In the genomic region with DNA sequence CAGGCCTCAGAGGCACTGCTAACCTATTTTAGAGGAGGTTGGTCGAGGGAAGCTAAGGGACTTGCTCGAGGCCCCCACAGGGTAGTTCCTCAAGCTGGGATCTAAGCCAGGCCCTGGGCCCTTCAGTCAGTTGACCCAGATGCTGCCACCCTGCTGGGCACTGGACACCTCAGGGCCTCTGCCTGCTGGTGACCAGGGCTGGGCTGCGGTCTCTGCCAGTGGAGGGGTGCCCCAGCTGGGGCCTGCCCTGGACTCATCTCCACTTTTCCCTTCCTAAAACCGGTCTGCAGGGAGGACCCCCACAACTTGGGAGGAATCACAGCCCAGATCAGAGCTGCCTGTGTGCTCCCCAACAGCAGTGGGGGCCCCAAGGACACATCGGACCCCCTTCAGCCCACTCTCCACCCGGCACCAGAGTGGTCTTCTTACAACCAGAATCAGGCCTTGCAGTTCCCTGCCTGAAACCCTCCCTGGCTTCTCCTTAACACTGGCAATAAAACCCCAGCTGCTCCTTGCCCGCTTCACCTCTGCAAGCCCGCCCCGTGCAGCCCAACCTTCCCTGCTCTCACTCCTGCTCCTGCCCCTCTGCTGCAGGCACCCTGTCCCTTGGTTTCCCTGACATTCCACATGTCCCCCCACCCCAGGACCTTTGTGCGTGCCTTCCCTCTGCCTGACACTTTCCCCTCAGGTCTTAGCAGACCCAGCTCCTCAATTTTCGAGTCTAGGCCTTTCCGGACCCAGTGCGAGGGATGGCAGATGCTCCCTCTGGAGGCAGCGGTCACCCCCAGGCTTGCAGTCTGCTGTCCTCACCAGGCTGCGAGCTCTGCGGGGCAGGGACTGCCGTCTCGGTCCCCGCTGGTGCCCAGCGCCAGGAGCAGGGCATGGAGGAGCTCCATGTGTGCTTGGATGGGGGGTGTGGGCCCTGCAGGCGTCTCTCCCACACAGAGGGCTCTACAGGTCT, we compare ENCODE assay signal across 9 cellular contexts. TPM values are rescaled to one million over a fixed set of nuclear protein-coding genes. Genes with fewer than 3 reads are reported as not detected.
DNase-seq lines count a peak whose midpoint lies in the region; ATAC-seq, FAIRE-seq and TF ChIP-seq lines count a peak whose summit lies in the region.
"Not testable (repeated sequence)": the region's sequence is repeated elsewhere in the genome, so short reads cannot be mapped to it uniquely, and the experiment has no call there.
"Had no signal": no experiment of that assay in that cellular context is flagged by ENCODE, and none has a peak within 500 bp of the region (broad histone marks: within the 10 kb centered on the region; RNA-seq: fewer than 3 reads in every experiment).

No MANE protein-coding gene starts in this region.

- H3K23me2 ChIP-seq in H1 (ENCODE audit: low read depth, low read length), result not testable (repeated sequence)

- H3K9me3 Mint-ChIP-seq in CD8-positive, alpha-beta T cell; activated naive CD4-positive, alpha-beta T cell treated with anti-CD3 and anti-CD28 coated beads, Interleukin-2, amount 50 U/mL, for 24 hours; naive thymus-derived CD4-positive, alpha-beta T cell; osteocyte (ENCODE audit: unreplicated experiment): not testable (repeated sequence)

- not testable (repeated sequence) for TF ChIP-seq RAD21 in H1 (IDR thresholded peaks at IDR 0.05 in 1 of 2, conservative IDR thresholded peaks at IDR 0.05 in 1 of 2; ENCODE audit: low read depth in 2 of 2, low read length in 2 of 2)

- H3K4me3 ChIP-seq in CD8-positive, alpha-beta T cell (ENCODE audit: low read depth, low read length); HEK293 (ENCODE audit: low read depth, low read length); H1 (ENCODE audit: extremely low read depth in 1 of 4, insufficient read depth in 2 of 4, low read depth in 3 of 4, low read length in 4 of 4); naive thymus-derived CD4-positive, alpha-beta T cell (ENCODE audit: low read length); transverse colon: not testable (repeated sequence)

- not testable (repeated sequence) for H3K23ac ChIP-seq in H1 (ENCODE audit: insufficient read length)

- H2BK120ac ChIP-seq in H1 (replicated peaks; ENCODE audit: low read depth, low read length), result not testable (repeated sequence)

- 83% methylated on average over 21 of the region's 21 CpGs; no CpG with 5 or more reads in 1 of the 2 experiments for WGBS in H1 (ENCODE audit: extremely low coverage in 1 of 2, insufficient coverage in 1 of 2, insufficient read length in 1 of 2, insufficient replicate concordance in 2 of 2, low coverage in 1 of 2, low lambda C conversion rate in 2 of 2, missing lambda C conversion rate in 1 of 2), 2 experiments
- 57 to 100% methylated on average over 1 to 19 of the region's 21 CpGs for WGBS in transverse colon (ENCODE audit: low coverage in 1 of 2), 2 donors

- not testable (repeated sequence) for H3K27ac ChIP-seq in CD8-positive, alpha-beta T cell (ENCODE audit: low read depth, low read length); HEK293 (ENCODE audit: extremely low read depth, low read depth, low read length); H1 (ENCODE audit: low read depth, low read length); naive thymus-derived CD4-positive, alpha-beta T cell (ENCODE audit: low read depth, low read length)
- peak overlapping the region in 2 of 4 donors; percentile 29 to 54 for H3K27ac ChIP-seq in transverse colon

- not testable (repeated sequence) for H3K4me2 ChIP-seq in H1 (ENCODE audit: insufficient read depth in 1 of 2, low read depth in 2 of 2, low read length in 2 of 2)

- H2AK5ac ChIP-seq in H1 (ENCODE audit: low read depth, low read length), result not testable (repeated sequence)

- H3K79me1 ChIP-seq in H1 (ENCODE audit: low read depth, low read length), result not testable (repeated sequence)

- not testable (repeated sequence) for H3K9ac ChIP-seq in H1 (replicated peaks in 1 of 4; ENCODE audit: extremely low read depth in 1 of 4, low read depth in 3 of 4, low read length in 3 of 4)

- not testable (repeated sequence) for H2BK15ac ChIP-seq in H1 (ENCODE audit: low read length)

- H3K9me3 ChIP-seq in CD8-positive, alpha-beta T cell (ENCODE audit: low read length); HEK293 (ENCODE audit: control insufficient read depth, insufficient read depth, low read depth, low read length); H1 (ENCODE audit: insufficient read depth in 2 of 2, low read depth in 1 of 2, low read length in 1 of 2); naive thymus-derived CD4-positive, alpha-beta T cell (ENCODE audit: control insufficient read depth in 2 of 3, low read length in 3 of 3); transverse colon: not testable (repeated sequence)

- not testable (repeated sequence) for H2AFZ ChIP-seq in H1 (ENCODE audit: low read length)

- in situ Hi-C loops in transverse colon (cut with MboI; ENCODE audit: low pct_ligation_motif_present in 1 of 4, low pct_unique_long_range_greater_than_20kb in 1 of 4, low sequenced_read_pairs in 3 of 4), result not testable (repeated sequence)

- not testable (repeated sequence) for H3K18ac ChIP-seq in H1 (ENCODE audit: extremely low read depth, low read length)

- CTCF ChIA-PET in CD8-positive, alpha-beta T cell (lab: Charles Lee); HEK293 (lab: Yijun Ruan, JAX); naive thymus-derived CD4-positive, alpha-beta T cell (lab: Charles Lee): not testable (repeated sequence)
- CTCF ChIA-PET in H1 (lab: Charles Lee; ENCODE audit: partially characterized antibody), result interaction anchor here (1.2 kb wide), 1 partner anchor 35 kb away, joined by 4 read pairs; no protein-coding TSS in a partner anchor

- not testable (repeated sequence) for ATAC-seq in CD8-positive, alpha-beta T cell; naive thymus-derived CD4-positive, alpha-beta T cell

- not testable (repeated sequence) for TF ChIP-seq POLR2A in H1 (IDR thresholded peaks at IDR 0.05; ENCODE audit: control extremely low read depth in 1 of 2, low read depth in 2 of 2, low read length in 2 of 2); transverse colon (IDR thresholded peaks at IDR 0.05)

- not testable (repeated sequence) for H2BK12ac ChIP-seq in H1 (ENCODE audit: low read depth, low read length)

- peaks cover 41% of the 10 kb centered on the region for H3K4me1 ChIP-seq in CD8-positive, alpha-beta T cell (ENCODE audit: insufficient read depth, low read length)
- not testable (repeated sequence) for H3K4me1 ChIP-seq in HEK293 (ENCODE audit: control insufficient read depth, insufficient read depth, low read length); H1 (replicated peaks in 1 of 4; ENCODE audit: control insufficient read depth in 3 of 4, insufficient read depth in 4 of 4, low read length in 3 of 4)
- H3K4me1 ChIP-seq in naive thymus-derived CD4-positive, alpha-beta T cell (ENCODE audit: control insufficient read depth in 2 of 2, insufficient read depth in 2 of 2, low read length in 2 of 2), result peaks cover 0 to 28% of the 10 kb centered on the region in 2 donors
- peaks cover 0 to 29% (median 14%) of the 10 kb centered on the region in 4 donors for H3K4me1 ChIP-seq in transverse colon

- peak overlapping the region; percentile 37 for H3K27ac Mint-ChIP-seq in CD8-positive, alpha-beta T cell
- peak overlapping the region; percentile 88 for H3K27ac Mint-ChIP-seq in activated naive CD4-positive, alpha-beta T cell treated with anti-CD3 and anti-CD28 coated beads, Interleukin-2, amount 50 U/mL, for 24 hours
- H3K27ac Mint-ChIP-seq in naive thymus-derived CD4-positive, alpha-beta T cell, result peak overlapping the region in 5 of 9 donors; percentile 31 to 70 (median 59)
- not testable (repeated sequence) for H3K27ac Mint-ChIP-seq in osteocyte (ENCODE audit: unreplicated experiment)

- TF ChIP-seq CTCF in CD8-positive, alpha-beta T cell (IDR thresholded peaks at IDR 0.05); HEK293 (tag by site-specific recombination; IDR thresholded peaks at IDR 0.05); osteocyte (IDR thresholded peaks at IDR 0.05); transverse colon (IDR thresholded peaks at IDR 0.05): not testable (repeated sequence)
- peak in 1 of 3 experiments; percentile 11; a peak in 1 of 4 replicates for TF ChIP-seq CTCF in H1 (IDR thresholded peaks at IDR 0.05; ENCODE audit: control extremely low read depth in 1 of 3, insufficient read depth in 1 of 3, low read depth in 1 of 3, low read length in 3 of 3)

- POLR2A ChIA-PET in CD8-positive, alpha-beta T cell (lab: Charles Lee); HEK293 (lab: Yijun Ruan, JAX); H1 (lab: Charles Lee; ENCODE audit: partially characterized antibody); naive thymus-derived CD4-positive, alpha-beta T cell (lab: Charles Lee): not testable (repeated sequence)

- peak overlapping the region; percentile 68; the same call in 1 of the 2 replicates for H4K8ac ChIP-seq in H1 (ENCODE audit: extremely low read depth, insufficient read depth, low read length)

- not testable (repeated sequence) for H3K36me3 ChIP-seq in CD8-positive, alpha-beta T cell (ENCODE audit: insufficient read depth, low read length); HEK293 (ENCODE audit: control insufficient read depth in 2 of 2, insufficient read depth in 1 of 2, low read length in 2 of 2); H1 (ENCODE audit: control insufficient read depth in 2 of 4, insufficient read depth in 4 of 4, low read length in 3 of 4); naive thymus-derived CD4-positive, alpha-beta T cell (ENCODE audit: control insufficient read depth in 2 of 3, insufficient read depth in 3 of 3, low read length in 3 of 3); transverse colon

- H4K91ac ChIP-seq in H1 (replicated peaks; ENCODE audit: insufficient read length, low read length), result not testable (repeated sequence)

- TF ChIP-seq EP300 in H1 (IDR thresholded peaks at IDR 0.05; ENCODE audit: borderline replicate concordance in 1 of 2, low read depth in 2 of 2, low read length in 2 of 2); transverse colon (IDR thresholded peaks at IDR 0.05; ENCODE audit: low read depth): not testable (repeated sequence)

- not testable (repeated sequence) for H3K36me3 Mint-ChIP-seq in CD8-positive, alpha-beta T cell; activated naive CD4-positive, alpha-beta T cell treated with anti-CD3 and anti-CD28 coated beads, Interleukin-2, amount 50 U/mL, for 24 hours; naive thymus-derived CD4-positive, alpha-beta T cell; osteocyte (ENCODE audit: unreplicated experiment)

- H2BK20ac ChIP-seq in H1 (ENCODE audit: low read length), result not testable (repeated sequence)

- not testable (repeated sequence) for DNase-seq in CD8-positive, alpha-beta T cell; naive thymus-derived CD4-positive, alpha-beta T cell
- DNase-seq in H1 (ENCODE audit: low read depth in 1 of 2, low spot score in 2 of 2) (peak in 1 of 2 experiments; percentile 46), islet precursor cell (peak; percentile 58), osteocyte (ENCODE audit: extremely low spot score, unreplicated experiment) (peak; percentile 85), transverse colon (peak; percentile 36)

- H4K5ac ChIP-seq in H1 (ENCODE audit: insufficient read length, low read depth, low read length), result not testable (repeated sequence)

- not testable (repeated sequence) for H2BK5ac ChIP-seq in H1 (ENCODE audit: low read depth, low read length)

- FAIRE-seq in H1 (lab: Jason Lieb, UNC), result not testable (repeated sequence)

- intact Hi-C loops in CD8-positive, alpha-beta T cell (cut with DNase I, micrococcal nuclease), result loop anchor here in 1 of 2 experiments (2.0 kb wide), 1 partner anchor 35 kb away; no protein-coding TSS in a partner anchor
- intact Hi-C loops in naive thymus-derived CD4-positive, alpha-beta T cell (cut with micrococcal nuclease); transverse colon (cut with DNase I; ENCODE audit: low total_unique reads): not testable (repeated sequence)

- not testable (repeated sequence) for H3K56ac ChIP-seq in H1 (replicated peaks; ENCODE audit: insufficient read length, low read depth, low read length)

- H4K20me1 ChIP-seq in H1 (replicated peaks in 1 of 2; ENCODE audit: control insufficient read depth in 1 of 2, insufficient read depth in 2 of 2, low read length in 2 of 2), result not testable (repeated sequence)

- H3K79me2 ChIP-seq in H1 (ENCODE audit: control insufficient read depth in 1 of 2, insufficient read depth in 2 of 2, low read length in 2 of 2), result not testable (repeated sequence)

- H3K4me1 Mint-ChIP-seq in CD8-positive, alpha-beta T cell (ENCODE audit: low read depth), result peaks cover 32% of the 10 kb centered on the region
- peaks cover 25% of the 10 kb centered on the region for H3K4me1 Mint-ChIP-seq in activated naive CD4-positive, alpha-beta T cell treated with anti-CD3 and anti-CD28 coated beads, Interleukin-2, amount 50 U/mL, for 24 hours
- H3K4me1 Mint-ChIP-seq in naive thymus-derived CD4-positive, alpha-beta T cell, result peaks cover 4 to 50% (median 30%) of the 10 kb centered on the region in 7 donors
- H3K4me1 Mint-ChIP-seq in osteocyte (ENCODE audit: unreplicated experiment), result peaks cover 10% of the 10 kb centered on the region

- not testable (repeated sequence) for H3K4me3 Mint-ChIP-seq in CD8-positive, alpha-beta T cell; activated naive CD4-positive, alpha-beta T cell treated with anti-CD3 and anti-CD28 coated beads, Interleukin-2, amount 50 U/mL, for 24 hours; osteocyte (ENCODE audit: unreplicated experiment)
- H3K4me3 Mint-ChIP-seq in naive thymus-derived CD4-positive, alpha-beta T cell, result peak overlapping the region in 3 of 10 donors; percentile 16 to 44 (median 20)

- H3K27me3 Mint-ChIP-seq in CD8-positive, alpha-beta T cell (ENCODE audit: low read depth); activated naive CD4-positive, alpha-beta T cell treated with anti-CD3 and anti-CD28 coated beads, Interleukin-2, amount 50 U/mL, for 24 hours; naive thymus-derived CD4-positive, alpha-beta T cell; osteocyte (ENCODE audit: unreplicated experiment): not testable (repeated sequence)

- H3K14ac ChIP-seq in H1 (ENCODE audit: insufficient read length), result not testable (repeated sequence)

- H3K27me3 ChIP-seq in CD8-positive, alpha-beta T cell (ENCODE audit: insufficient read depth, low read length); H1 (replicated peaks in 1 of 4; ENCODE audit: control insufficient read depth in 3 of 4, extremely low read depth in 1 of 4, insufficient read depth in 3 of 4, low read length in 3 of 4); naive thymus-derived CD4-positive, alpha-beta T cell (ENCODE audit: control insufficient read depth in 2 of 2, insufficient read depth in 2 of 2, low read length in 2 of 2); transverse colon: not testable (repeated sequence)

- not testable (repeated sequence) for H3K4ac ChIP-seq in H1 (replicated peaks; ENCODE audit: insufficient read length, low read depth, low read length)

RNA-seq across cellular contexts. Expression of a gene that starts 45.5 kb away (rescaled TPM):
- under 1 TPM; 0.08 to 0.31 TPM for total RNA-seq in CD8-positive, alpha-beta T cell
- 1.3 and 1.5 TPM in 2 replicates for total RNA-seq in H1 (2021; fragmentation: NEBNext Ultra II Directional; extraction: Animal tissue kit (Norgen Biotek cat#: 25700))
- polyA plus RNA-seq in H1 (2011; rRNA removed), result 1.2 and 1.7 TPM in 2 replicates
- polyA plus RNA-seq in H1 (2011; cell fraction: cytosol; rRNA removed), result 1.0 TPM
- polyA plus RNA-seq in H1 (2011; cell fraction: nucleus; rRNA removed), result 1.5 TPM
- 0.59 to 0.94 TPM (median 0.86 TPM) in 4 replicates for polyA plus RNA-seq in H1 (2012, experiment 1 of 2)
- polyA plus RNA-seq in H1 (2012, experiment 2 of 2), result 0.79 TPM
- polyA plus RNA-seq in H1 (2013, experiment 1 of 2), result 0.49 TPM
- polyA plus RNA-seq in H1 (2013, experiment 2 of 2), result 0.39 TPM
- 1.3 and 1.7 TPM in 2 replicates for polyA minus RNA-seq in H1 (2011; rRNA and poly(A)+ RNA removed)
- polyA minus RNA-seq in H1 (2011; cell fraction: cytosol; rRNA and poly(A)+ RNA removed), result 1.2 TPM
- polyA minus RNA-seq in H1 (2011; cell fraction: nucleus; rRNA and poly(A)+ RNA removed), result 2.4 TPM
- total RNA-seq in naive thymus-derived CD4-positive, alpha-beta T cell, result under 1 TPM in 2 of 5 experiments, not detected in 3; 0.19 to 0.24 TPM
- not detected for polyA plus RNA-seq in naive thymus-derived CD4-positive, alpha-beta T cell
- total RNA-seq in osteocyte (2.3 and 2.4 TPM in 2 replicates), transverse colon (1 to 10 TPM; 1.1 to 2.5 (median 2.3) TPM)
- total RNA-seq: HT-29 had no signal
